10 cellular contexts compared by ENCODE assay signal in the genomic region with DNA sequence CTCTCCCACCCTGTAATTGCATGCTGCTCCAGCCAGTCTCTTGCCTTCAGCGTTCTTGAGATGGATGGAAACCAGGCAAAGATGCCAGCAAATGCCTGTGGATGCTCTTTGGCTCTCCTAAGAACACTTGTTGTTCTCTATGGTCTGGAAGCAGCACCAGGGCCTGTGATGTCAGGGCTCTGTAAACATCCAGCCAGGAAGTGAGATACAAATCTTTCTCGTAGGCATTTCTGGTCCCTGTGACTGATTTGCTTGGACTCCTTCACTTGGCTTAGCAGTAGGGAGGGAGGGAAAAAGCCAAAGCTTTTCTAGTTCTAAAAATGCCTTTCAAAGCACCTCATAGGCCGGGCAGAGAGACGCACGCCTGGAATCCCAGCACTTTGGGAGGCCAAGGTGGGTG.
DNase-seq lines count a peak whose midpoint lies in the region; ATAC-seq and TF ChIP-seq lines count a peak whose summit lies in the region.
"Had no signal": no experiment of that assay in that cellular context is flagged by ENCODE, and none has a peak within 500 bp of the region (broad histone marks: within the 10 kb centered on the region; RNA-seq: fewer than 3 reads in every experiment).

No MANE protein-coding gene starts in this region.

- no peaks in the 10 kb centered on the region for H3K36me3 ChIP-seq in thoracic aorta

- H3K4me3 ChIP-seq in thoracic aorta: peak overlapping the region; percentile 29

- H3K4me1 ChIP-seq in thoracic aorta (ENCODE audit: control insufficient read depth in 1 of 2, low read depth in 2 of 2): peaks cover 2 to 20% of the 10 kb centered on the region in 2 donors

- no peaks in the 10 kb centered on the region for H3K9me3 ChIP-seq in thoracic aorta

- ATAC-seq in thoracic aorta (ENCODE audit: insufficient number of reproducible peaks, low FRiP score, low read depth): peak; percentile 82
- ATAC-seq in GM18520 (IDR thresholded peaks at IDR 0.05; ENCODE audit: unreplicated experiment): no peak
- no peak for ATAC-seq in HG02623 (IDR thresholded peaks at IDR 0.05; ENCODE audit: unreplicated experiment)
- ATAC-seq in GM21381 (IDR thresholded peaks at IDR 0.05; ENCODE audit: unreplicated experiment): no peak

- peak overlapping the region; percentile 83 to 90 for H3K27ac ChIP-seq in thoracic aorta

- no peak for TF ChIP-seq CTCF in thoracic aorta (IDR thresholded peaks at IDR 0.05)

- H3K27me3 ChIP-seq in thoracic aorta (replicated peaks; ENCODE audit: insufficient read depth): no peaks in the 10 kb centered on the region

- DNase-seq in M059J (ENCODE audit: low read depth) (peak; percentile 71), dedifferentiated amniotic fluid mesenchymal stem cell (ENCODE audit: extremely low spot score) (peak; percentile 73), medulla oblongata (ENCODE audit: extremely low spot score) (peak; percentile 56), thoracic aorta (ENCODE audit: low spot score) (peak; percentile 50)
- no peak for DNase-seq in activated CD4-positive, alpha-beta T cell treated with anti-CD3 and anti-CD28 coated beads for 1 hour
- DNase-seq: DMS79 treated with DMSO at 0.1 percent for 48 hours, NCI-H1417 treated with DMSO at 0.1 percent for 48 hours had no signal
